9 cellular contexts compared by ENCODE assay signal in genomic region chr15:72222433-72222832, GRCh38. TPM values are rescaled to one million over a fixed set of nuclear protein-coding genes. Genes with fewer than 3 reads are reported as not detected.
A peak's percentile ranks its signal among the peaks of the same experiment; 100 is the strongest.
DNase-seq lines count a peak whose midpoint lies in the region; ATAC-seq, FAIRE-seq and TF ChIP-seq lines count a peak whose summit lies in the region.
"Had no signal": no experiment of that assay in that cellular context is flagged by ENCODE, and none has a peak within 500 bp of the region (broad histone marks: within the 10 kb centered on the region; RNA-seq: fewer than 3 reads in every experiment).

No MANE protein-coding gene starts in this region.

- no peak for FAIRE-seq in GM19239 (lab: Jason Lieb, UNC)

- no peak for DNase-seq in A673 (ENCODE audit: low spot score)
- DNase-seq in HT-29 (ENCODE audit: low spot score), result peak; percentile 55
- DNase-seq in astrocyte of the hippocampus (ENCODE audit: low read depth, low spot score), result peak; percentile 49
- DNase-seq in lung (ENCODE audit: low spot score), result no peak
- no peak for DNase-seq in GM19239 (ENCODE audit: insufficient read length, low spot score)
- no peak for DNase-seq in SIG-M5 (lab: John Stamatoyannopoulos, UW)
- no peak for DNase-seq in stimulated activated CD4-positive, alpha-beta T cell treated with anti-CD3 and anti-CD28 coated beads, Interleukin-2, amount 100 ng/mL, for 24 hours
- DNase-seq: NCI-H1694 had no signal

- 86% methylated on average over 4 of the region's 4 CpGs for WGBS in lung, 2 donors

- peak overlapping the region; percentile 60 for H3K27ac ChIP-seq in A673 (ENCODE audit: low read depth, low read length, poor library complexity, severe bottlenecking)
- peak overlapping the region in 1 of 2 donors; percentile 54 for H3K27ac ChIP-seq in lung (ENCODE audit: low read depth in 1 of 2, low read length in 1 of 2)

- no TSS peak for BruUV-seq in A673 (replicated peaks; lab: Mats Ljungman, UMichigan)

- H3K4me3 ChIP-seq in A673 (ENCODE audit: low read depth, low read length, poor library complexity, severe bottlenecking), result no peak overlapping the region
- no peak overlapping the region for H3K4me3 ChIP-seq in lung

- intact Hi-C loops in A673 (cut with micrococcal nuclease; ENCODE audit: unreplicated experiment), result no loop called here

- ATAC-seq in lung (ENCODE audit: insufficient read depth, low FRiP score) (peak; percentile 36), GM18517 (IDR thresholded peaks at IDR 0.05; ENCODE audit: unreplicated experiment) (no peak)

- H3K4me1 ChIP-seq in A673 (ENCODE audit: insufficient read depth, low read length, poor library complexity, severe bottlenecking), result peaks cover 43% of the 10 kb centered on the region
- H3K4me1 ChIP-seq in lung (ENCODE audit: control insufficient read depth in 2 of 2, insufficient read depth in 2 of 2, low read length in 2 of 2), result peaks cover 8 to 14% of the 10 kb centered on the region in 2 donors

- H3K27me3 ChIP-seq in A673 (replicated peaks; ENCODE audit: insufficient read depth, low read depth, low read length, poor library complexity) (no peaks in the 10 kb centered on the region), lung (ENCODE audit: control insufficient read depth, insufficient read depth) (no peaks in the 10 kb centered on the region)

- POLR2A ChIA-PET in A673 (lab: Charles Lee; ENCODE audit: low non-redundant PET), result no interaction called here

- TF ChIP-seq CTCF in A673 (conservative IDR thresholded peaks at IDR 0.05; ENCODE audit: low read depth, low read length) (no peak), lung (IDR thresholded peaks at IDR 0.05; ENCODE audit: control extremely low read depth, extremely low read depth) (no peak)

- CTCF ChIA-PET in A673 (lab: Charles Lee), result interaction anchor here (0.7 kb wide), 1 partner anchor 51 kb away, joined by 4 read pairs; no protein-coding TSS in a partner anchor

- H3K9me3 ChIP-seq in A673 (ENCODE audit: low read depth, low read length, poor library complexity, severe bottlenecking), result no peaks in the 10 kb centered on the region
- no peaks in the 10 kb centered on the region for H3K9me3 ChIP-seq in lung (ENCODE audit: control insufficient read depth in 2 of 2, insufficient read depth in 1 of 2, low read length in 1 of 2)

- H3K36me3 ChIP-seq in A673 (ENCODE audit: insufficient read depth, low read length, poor library complexity, severe bottlenecking) (peaks cover 70% of the 10 kb centered on the region), lung (ENCODE audit: control insufficient read depth in 2 of 2, insufficient read depth in 2 of 2, low read length in 2 of 2) (peaks cover 11 to 18% of the 10 kb centered on the region in 2 donors)

RNA-seq across cellular contexts. Expression of gene PKM, which starts 8.6 kb away (rescaled TPM):
- total RNA-seq in A673 (2021) (1,606 and 1,955 TPM in 2 replicates), lung (100 to 1,000 TPM; 298 to 711 TPM)
- 1,702 and 1,855 TPM in 2 replicates for total RNA-seq in HT-29 (2014; rRNA removed; shearing (Covaris generic))
- polyA plus RNA-seq in lung, result 100 to 1,000 TPM; 235 to 867 TPM

RNA-seq across cellular contexts. Expression of gene GRAMD2A, which starts 24.8 kb away (rescaled TPM):
- total RNA-seq in A673 (2021) (0.20 and 0.43 TPM in 2 replicates), lung (10 to 100 TPM in 1 of 2 donors, 1 to 10 TPM in 1; 4.0 to 25.2 TPM)
- total RNA-seq in HT-29 (2014; rRNA removed; shearing (Covaris generic)), result 0.03 and 0.29 TPM in 2 replicates
- 10 to 100 TPM in 1 of 2 donors, 1 to 10 TPM in 1; 8.4 to 13.0 TPM for polyA plus RNA-seq in lung

RNA-seq across cellular contexts. Expression of gene PARP6, which starts 49.9 kb away (rescaled TPM):
- total RNA-seq in A673 (2021), result 68.0 and 71.4 TPM in 2 replicates
- 39.1 and 49.9 TPM in 2 replicates for total RNA-seq in HT-29 (2014; rRNA removed; shearing (Covaris generic))
- 10 to 100 TPM; 55.3 to 73.9 TPM for total RNA-seq in lung
- 10 to 100 TPM; 33.7 to 64.5 TPM for polyA plus RNA-seq in lung

Comparison
In these comparisons a context has a peak if more than half of its experiments do, and no peak if none do; other contexts are left out.
1. DNase-seq: peak in HT-29 (single experiment) and astrocyte of the hippocampus (single experiment); none in A673 (single experiment), lung (single experiment), GM19239 (single experiment), SIG-M5 (single experiment) and stimulated activated CD4-positive, alpha-beta T cell treated with anti-CD3 and anti-CD28 coated beads, Interleukin-2, amount 100 ng/mL, for 24 hours (0 of 2).